Comparison of ENCODE assay signal across 22 cellular contexts in genomic region chr9:126428524-126429175, GRCh38.
DNase-seq lines count a peak whose midpoint lies in the region; ATAC-seq lines count a peak whose summit lies in the region.
"Had no signal": no experiment of that assay in that cellular context is flagged by ENCODE, and none has a peak within 500 bp of the region (broad histone marks: within the 10 kb centered on the region; RNA-seq: fewer than 3 reads in every experiment).

No MANE protein-coding gene starts in this region.

- no peaks in the 10 kb centered on the region for H3K9me3 Mint-ChIP-seq in memory B cell
- H3K9me3 Mint-ChIP-seq: CD4-positive, CD25-positive, alpha-beta regulatory T cell; IgD-negative memory B cell; neural progenitor cell; T-cell had no signal

- peak; percentile 16 to 21 for DNase-seq in AML-193 (lab: John Stamatoyannopoulos, UW)
- peak; percentile 80 for DNase-seq in CD1c-positive myeloid dendritic cell (ENCODE audit: extremely low spot score)
- DNase-seq in NCI-H774 (lab: John Stamatoyannopoulos, UW), result peak; percentile 44
- DNase-seq in memory B cell (ENCODE audit: low spot score in 2 of 2), result no peak
- DNase-seq in dedifferentiated amniotic fluid mesenchymal stem cell (ENCODE audit: extremely low spot score), result no peak
- DNase-seq: activated CD4-positive, alpha-beta T cell treated with anti-CD3 and anti-CD28 coated beads, Interleukin-2, amount 50 U/mL, for 4 hours; activated CD4-positive, CD25-positive, alpha-beta regulatory T cell; CD4-positive, CD25-positive, alpha-beta regulatory T cell; central memory CD4-positive, alpha-beta T cell; GM23248; left cardiac atrium; NCI-H1105 treated with DMSO at 0.1 percent for 48 hours; NCI-H524; right cardiac atrium; RPMI8226; spleen had no signal

- H3K4me1 Mint-ChIP-seq in memory B cell, result peaks cover 9% of the 10 kb centered on the region

- H3K36me3 Mint-ChIP-seq in memory B cell, result peaks cover 4% of the 10 kb centered on the region

- ATAC-seq in memory B cell (ENCODE audit: low read depth), result peak; percentile 51
- ATAC-seq in HG03280 (IDR thresholded peaks at IDR 0.05; ENCODE audit: unreplicated experiment), result no peak
- no peak for ATAC-seq in HG03159 (IDR thresholded peaks at IDR 0.05; ENCODE audit: unreplicated experiment)
- ATAC-seq: gastroesophageal sphincter, left cardiac atrium, right cardiac atrium, T-cell had no signal

- H3K4me3 Mint-ChIP-seq in memory B cell, result no peak overlapping the region
- H3K4me3 Mint-ChIP-seq: CD4-positive, CD25-positive, alpha-beta regulatory T cell; IgD-negative memory B cell; neural progenitor cell; T-cell had no signal

- H3K27ac Mint-ChIP-seq in memory B cell, result no peak overlapping the region
- H3K27ac Mint-ChIP-seq: IgD-negative memory B cell, neural progenitor cell, T-cell had no signal

- peaks cover 7% of the 10 kb centered on the region for H3K27me3 Mint-ChIP-seq in memory B cell
- H3K27me3 Mint-ChIP-seq: CD4-positive, CD25-positive, alpha-beta regulatory T cell; T-cell had no signal

Comparison
In these comparisons a context has a peak if more than half of its experiments do, and no peak if none do; other contexts are left out.
1. DNase-seq: peak in AML-193 (2 of 2), CD1c-positive myeloid dendritic cell (single experiment) and NCI-H774 (single experiment); none in memory B cell (0 of 2) and dedifferentiated amniotic fluid mesenchymal stem cell (single experiment).